In genomic region chr3:71050521-71051258, GRCh38 we compare ENCODE assay signal across 8 cellular contexts.
A peak's percentile ranks its signal among the peaks of the same experiment; 100 is the strongest.
DNase-seq lines count a peak whose midpoint lies in the region; ATAC-seq and TF ChIP-seq lines count a peak whose summit lies in the region.

No MANE protein-coding gene starts in this region.

- H3K36me3 ChIP-seq in RWPE2 (ENCODE audit: low read depth) (peaks cover 57% of the 10 kb centered on the region), prostate gland (no peaks in the 10 kb centered on the region)

- H3K9me3 Mint-ChIP-seq in endothelial cell (ENCODE audit: unreplicated experiment), result no peaks in the 10 kb centered on the region

- no peaks in the 10 kb centered on the region for H3K27me3 ChIP-seq in RWPE2 (ENCODE audit: insufficient read depth, poor library complexity, severe bottlenecking)
- no peaks in the 10 kb centered on the region for H3K27me3 ChIP-seq in prostate gland (replicated peaks; ENCODE audit: insufficient read depth)

- ATAC-seq in GM18867 (IDR thresholded peaks at IDR 0.05; ENCODE audit: unreplicated experiment) (peak; percentile 60), RWPE2 (ENCODE audit: low read depth) (0 out of 3 replicates have a peak, but pooled peaks have one; percentile 43), GM18520 (IDR thresholded peaks at IDR 0.05; ENCODE audit: unreplicated experiment) (no peak)

- no peak overlapping the region for H3K4me3 Mint-ChIP-seq in endothelial cell (ENCODE audit: unreplicated experiment)

- peaks cover 20% of the 10 kb centered on the region for H3K36me3 Mint-ChIP-seq in endothelial cell (ENCODE audit: low read depth, unreplicated experiment)

- peaks cover 7% of the 10 kb centered on the region for H3K27me3 Mint-ChIP-seq in endothelial cell (ENCODE audit: unreplicated experiment)

- peaks cover 94% of the 10 kb centered on the region for H3K4me1 Mint-ChIP-seq in endothelial cell (ENCODE audit: unreplicated experiment)

- H3K27ac Mint-ChIP-seq in endothelial cell (ENCODE audit: unreplicated experiment), result peak overlapping the region; percentile 93

- no peak for TF ChIP-seq POLR2A in prostate gland (IDR thresholded peaks at IDR 0.05)
- TF ChIP-seq POLR2A in lower leg skin (IDR thresholded peaks at IDR 0.05), result no peak

- 53% methylated on average over 6 of the region's 6 CpGs for WGBS in prostate gland
- 59 to 67% methylated on average over 6 of the region's 6 CpGs for WGBS in lower leg skin, 2 donors

- TF ChIP-seq CTCF in RWPE2 (IDR thresholded peaks at IDR 0.05; ENCODE audit: poor library complexity, severe bottlenecking) (no peak), endothelial cell (IDR thresholded peaks at IDR 0.05; ENCODE audit: unreplicated experiment) (no peak), prostate gland (IDR thresholded peaks at IDR 0.05) (no peak), lower leg skin (IDR thresholded peaks at IDR 0.05) (no peak)

- no peak for DNase-seq in RWPE2 (ENCODE audit: low spot score)
- no peak for DNase-seq in endothelial cell (ENCODE audit: low spot score)
- no peak for DNase-seq in prostate gland (ENCODE audit: low spot score)
- DNase-seq in NCI-H226, result no peak
- no peak for DNase-seq in lower leg skin (ENCODE audit: low spot score in 2 of 2)
- DNase-seq in kidney tubule cell (ENCODE audit: low spot score), result no peak

- H3K27ac ChIP-seq in RWPE2 (ENCODE audit: poor library complexity, severe bottlenecking) (peak overlapping the region; percentile 11), prostate gland (peak overlapping the region; percentile 81 to 96)

- intact Hi-C loops in prostate gland (cut with DNase I), result no loop called here
- intact Hi-C loops in lower leg skin (cut with DNase I; ENCODE audit: low total_unique reads), result no loop called here

- H3K4me3 ChIP-seq in RWPE2 (ENCODE audit: severe bottlenecking) (no peak overlapping the region), prostate gland (no peak overlapping the region), lower leg skin (ENCODE audit: low read depth, poor library complexity, severe bottlenecking) (no peak overlapping the region)

- H3K4me1 ChIP-seq in RWPE2 (ENCODE audit: insufficient read depth, poor library complexity, severe bottlenecking) (peaks cover 26% of the 10 kb centered on the region), prostate gland (replicated peaks) (peaks cover 40% of the 10 kb centered on the region)

- H3K9me3 ChIP-seq in RWPE2 (ENCODE audit: severe bottlenecking) (no peaks in the 10 kb centered on the region), prostate gland (no peaks in the 10 kb centered on the region)
